Comparison of ENCODE assay signal across 27 cellular contexts in genomic region chr1:43054961-43055360, GRCh38.
A peak's percentile ranks its signal among the peaks of the same experiment; 100 is the strongest.
DNase-seq lines count a peak whose midpoint lies in the region; ATAC-seq, FAIRE-seq and TF ChIP-seq lines count a peak whose summit lies in the region.
"Had no signal": no experiment of that assay in that cellular context is flagged by ENCODE, and none has a peak within 500 bp of the region (broad histone marks: within the 10 kb centered on the region; RNA-seq: fewer than 3 reads in every experiment).

No MANE protein-coding gene starts in this region.

- H3F3A ChIP-seq in smooth muscle cell (ENCODE audit: low read depth) = peaks cover 25% of the 10 kb centered on the region

- DNase-seq in HTR-8/SVneo (ENCODE audit: insufficient read length, low spot score) (peak; percentile 25), astrocyte (ENCODE audit: low read depth) (peak; percentile 30), mesenchymal stem cell (peak; percentile 34), smooth muscle cell (lab: John Stamatoyannopoulos, UW; ENCODE audit: unreplicated experiment) (no peak), NCI-H2196 (lab: John Stamatoyannopoulos, UW; ENCODE audit: unreplicated experiment) (no peak)
- no peak for DNase-seq in naive thymus-derived CD8-positive, alpha-beta T cell
- DNase-seq: activated CD4-positive, alpha-beta T cell treated with anti-CD3 and anti-CD28 coated beads, Interleukin-2, amount 10 ng/mL, durations not matched to agents 7 days and 5 days; activated naive CD4-positive, alpha-beta T cell treated with anti-CD3 and anti-CD28 coated beads for 36 hours; activated T-cell treated with anti-CD3 and anti-CD28 coated beads, Interleukin-2, amount 50 U/mL, for 48 hours; amniotic stem cell; cortex of kidney; DMS53; effector memory CD8-positive, alpha-beta T cell; foreskin melanocyte; naive thymus-derived CD4-positive, alpha-beta T cell; NCI-H524 treated with DMSO at 0.1 percent for 48 hours; ovary; stimulated activated CD4-positive, alpha-beta T cell treated with anti-CD3 and anti-CD28 coated beads, Interleukin-2, amount 100 ng/mL, for 48 hours; SW 1271; T1000; upper lobe of right lung had no signal

- H3K79me1 ChIP-seq in mesenchymal stem cell (replicated peaks; ENCODE audit: low read length, poor library complexity, severe bottlenecking) = no peaks in the 10 kb centered on the region

- H3K27ac Mint-ChIP-seq in astrocyte (ENCODE audit: unreplicated experiment) = peak overlapping the region; percentile 84
- peak overlapping the region in 1 of 10 donors; percentile 20 for H3K27ac Mint-ChIP-seq in naive thymus-derived CD8-positive, alpha-beta T cell
- H3K27ac Mint-ChIP-seq: activated CD4-positive, alpha-beta T cell treated with anti-CD3 and anti-CD28 coated beads, Interleukin-2, amount 10 ng/mL, durations not matched to agents 7 days and 5 days; activated naive CD4-positive, alpha-beta T cell treated with anti-CD3 and anti-CD28 coated beads for 36 hours; effector memory CD8-positive, alpha-beta T cell; memory B cell; naive thymus-derived CD4-positive, alpha-beta T cell had no signal

- peaks cover 2% of the 10 kb centered on the region for H3K27me3 Mint-ChIP-seq in astrocyte (ENCODE audit: low read depth, unreplicated experiment)
- H3K27me3 Mint-ChIP-seq in naive thymus-derived CD8-positive, alpha-beta T cell = peaks cover 0 to 10% (median 5%) of the 10 kb centered on the region in 5 donors

- H4K8ac ChIP-seq in mesenchymal stem cell (ENCODE audit: low read length) = no peak overlapping the region

- TF ChIP-seq CTCF in astrocyte (IDR thresholded peaks at IDR 0.05; ENCODE audit: insufficient read depth, low read depth, low read length) (no peak), smooth muscle cell (IDR thresholded peaks at IDR 0.05; ENCODE audit: borderline replicate concordance, insufficient read depth, poor library complexity, severe bottlenecking) (no peak)

- POLR2A ChIA-PET in naive thymus-derived CD8-positive, alpha-beta T cell (lab: Charles Lee) = no interaction called here

- no peak overlapping the region for H3K4ac ChIP-seq in mesenchymal stem cell (ENCODE audit: low read depth in 1 of 2, low read length in 2 of 2)

- H3K36me3 ChIP-seq in astrocyte (ENCODE audit: insufficient read depth, low read length) (no peaks in the 10 kb centered on the region), mesenchymal stem cell (ENCODE audit: control insufficient read depth in 1 of 2, insufficient read depth in 2 of 2, low read depth in 1 of 2, low read length in 2 of 2) (no peaks in the 10 kb centered on the region), smooth muscle cell (ENCODE audit: low read depth) (no peaks in the 10 kb centered on the region)
- H3K36me3 ChIP-seq: BLaER1, cardiac muscle cell, esophagus muscularis mucosa, ovary, right atrium auricular region, upper lobe of right lung had no signal

- H2BK5ac ChIP-seq in mesenchymal stem cell (ENCODE audit: low read depth, low read length, poor library complexity, severe bottlenecking) = no peak overlapping the region

- no peak overlapping the region for H3K4me2 ChIP-seq in astrocyte (ENCODE audit: low read length)
- H3K4me2 ChIP-seq in mesenchymal stem cell (ENCODE audit: low read length, poor library complexity, severe bottlenecking) = no peak overlapping the region
- peak overlapping the region; percentile 1 for H3K4me2 ChIP-seq in smooth muscle cell
- H3K4me2 ChIP-seq: BLaER1 had no signal

- peaks cover 6% of the 10 kb centered on the region for H3K4me1 ChIP-seq in astrocyte (ENCODE audit: insufficient read depth, low read length)
- peaks cover 10% of the 10 kb centered on the region for H3K4me1 ChIP-seq in mesenchymal stem cell (ENCODE audit: control insufficient read depth, insufficient read depth, low read depth, low read length)
- peaks cover 50% of the 10 kb centered on the region for H3K4me1 ChIP-seq in smooth muscle cell (ENCODE audit: low read depth)
- H3K4me1 ChIP-seq: right atrium auricular region had no signal

- H4K91ac ChIP-seq in mesenchymal stem cell (ENCODE audit: low read length) = no peak overlapping the region

- H3K9me3 Mint-ChIP-seq in astrocyte (ENCODE audit: unreplicated experiment) = peaks cover 2% of the 10 kb centered on the region
- H3K9me3 Mint-ChIP-seq in naive thymus-derived CD8-positive, alpha-beta T cell = no peaks in the 10 kb centered on the region
- H3K9me3 Mint-ChIP-seq: activated CD4-positive, alpha-beta T cell treated with anti-CD3 and anti-CD28 coated beads, Interleukin-2, amount 10 ng/mL, durations not matched to agents 7 days and 5 days; activated naive CD4-positive, alpha-beta T cell treated with anti-CD3 and anti-CD28 coated beads for 36 hours; effector memory CD8-positive, alpha-beta T cell; memory B cell had no signal

- H3K9me3 ChIP-seq in astrocyte (ENCODE audit: insufficient read depth, low read depth, low read length) (no peaks in the 10 kb centered on the region), mesenchymal stem cell (ENCODE audit: control insufficient read depth, low read length) (no peaks in the 10 kb centered on the region), smooth muscle cell (replicated peaks; ENCODE audit: low read depth) (no peaks in the 10 kb centered on the region)
- H3K9me3 ChIP-seq: BLaER1, esophagus muscularis mucosa, ovary, right atrium auricular region, upper lobe of right lung had no signal

- H3K27me3 ChIP-seq in astrocyte (ENCODE audit: insufficient read depth, low read length) (no peaks in the 10 kb centered on the region), mesenchymal stem cell (ENCODE audit: control insufficient read depth in 1 of 2, insufficient read depth in 1 of 2, low read length in 2 of 2) (peaks cover 0 to 29% of the 10 kb centered on the region in 2 experiments), smooth muscle cell (ENCODE audit: low read depth) (no peaks in the 10 kb centered on the region)
- H3K27me3 ChIP-seq: BLaER1, cardiac muscle cell, ovary, right atrium auricular region, upper lobe of right lung had no signal

- H2BK15ac ChIP-seq in mesenchymal stem cell (ENCODE audit: low read depth, poor library complexity, severe bottlenecking) = no peak overlapping the region

- ATAC-seq in GM18868 (IDR thresholded peaks at IDR 0.05; ENCODE audit: unreplicated experiment) = no peak
- no peak for ATAC-seq in naive thymus-derived CD8-positive, alpha-beta T cell
- ATAC-seq: effector memory CD8-positive, alpha-beta T cell; naive thymus-derived CD4-positive, alpha-beta T cell; upper lobe of right lung had no signal

- H3K4me3 ChIP-seq in astrocyte (ENCODE audit: insufficient read depth, low read depth, low read length) (no peak overlapping the region), mesenchymal stem cell (ENCODE audit: insufficient read depth in 1 of 2, low read depth in 1 of 2, low read length in 2 of 2) (no peak overlapping the region), smooth muscle cell (no peak overlapping the region)
- H3K4me3 ChIP-seq: BLaER1, cardiac muscle cell, esophagus muscularis mucosa, ovary, right atrium auricular region, upper lobe of right lung had no signal

- H3K27ac ChIP-seq in astrocyte (ENCODE audit: low read depth, low read length) (no peak overlapping the region), mesenchymal stem cell (ENCODE audit: low read length, poor library complexity, severe bottlenecking) (no peak overlapping the region), smooth muscle cell (ENCODE audit: low read depth) (no peak overlapping the region)
- H3K27ac ChIP-seq: BLaER1, cardiac muscle cell, esophagus muscularis mucosa, ovary, right atrium auricular region, upper lobe of right lung had no signal

- H3K9ac ChIP-seq in astrocyte (ENCODE audit: low read length) (no peak overlapping the region), mesenchymal stem cell (ENCODE audit: low read length) (no peak overlapping the region), smooth muscle cell (ENCODE audit: low read depth) (no peak overlapping the region)
- H3K9ac ChIP-seq: BLaER1 had no signal

- H3K23ac ChIP-seq in mesenchymal stem cell (ENCODE audit: low read length in 2 of 2) = no peak overlapping the region

- no peaks in the 10 kb centered on the region for H3K36me3 Mint-ChIP-seq in astrocyte (ENCODE audit: low read depth, unreplicated experiment)
- H3K36me3 Mint-ChIP-seq in naive thymus-derived CD8-positive, alpha-beta T cell = no peaks in the 10 kb centered on the region
- H3K36me3 Mint-ChIP-seq: memory B cell had no signal

- peak overlapping the region; percentile 24 for H3K4me3 Mint-ChIP-seq in astrocyte (ENCODE audit: unreplicated experiment)
- no peak overlapping the region for H3K4me3 Mint-ChIP-seq in naive thymus-derived CD8-positive, alpha-beta T cell
- H3K4me3 Mint-ChIP-seq: activated CD4-positive, alpha-beta T cell treated with anti-CD3 and anti-CD28 coated beads, Interleukin-2, amount 10 ng/mL, durations not matched to agents 7 days and 5 days; activated naive CD4-positive, alpha-beta T cell treated with anti-CD3 and anti-CD28 coated beads for 36 hours; effector memory CD8-positive, alpha-beta T cell; memory B cell; naive thymus-derived CD4-positive, alpha-beta T cell had no signal

- no peak overlapping the region for H2AFZ ChIP-seq in astrocyte (ENCODE audit: low read depth, low read length)
- no peak overlapping the region for H2AFZ ChIP-seq in mesenchymal stem cell (ENCODE audit: low read depth, low read length)
- no peak overlapping the region for H2AFZ ChIP-seq in smooth muscle cell (ENCODE audit: low read depth)

- H2BK120ac ChIP-seq in mesenchymal stem cell (ENCODE audit: low read depth, low read length) = no peak overlapping the region

- H3K79me2 ChIP-seq in astrocyte (ENCODE audit: insufficient read depth, low read length) (no peaks in the 10 kb centered on the region), smooth muscle cell (ENCODE audit: low read depth) (no peaks in the 10 kb centered on the region)

- H4K20me1 ChIP-seq in astrocyte (ENCODE audit: insufficient read depth, low read length) (no peaks in the 10 kb centered on the region), smooth muscle cell (ENCODE audit: low read depth) (no peaks in the 10 kb centered on the region)
- H4K20me1 ChIP-seq: BLaER1 had no signal

- 57% methylated on average over 2 of the region's 2 CpGs for WGBS in mesenchymal stem cell
- WGBS in smooth muscle cell (ENCODE audit: low lambda C conversion rate) = 40% methylated on average over 2 of the region's 2 CpGs

- no peak overlapping the region for H2BK12ac ChIP-seq in mesenchymal stem cell (ENCODE audit: low read length in 2 of 2)

- H2AK5ac ChIP-seq in mesenchymal stem cell (ENCODE audit: low read length, severe bottlenecking) = no peak overlapping the region

- H3K4me1 Mint-ChIP-seq in astrocyte (ENCODE audit: low read depth, unreplicated experiment) = peaks cover 25% of the 10 kb centered on the region
- peaks cover 8 to 16% (median 12%) of the 10 kb centered on the region in 4 donors for H3K4me1 Mint-ChIP-seq in naive thymus-derived CD8-positive, alpha-beta T cell

- H3K18ac ChIP-seq in mesenchymal stem cell (ENCODE audit: low read depth in 1 of 2, low read length in 2 of 2) = no peak overlapping the region

- H3K14ac ChIP-seq in mesenchymal stem cell (ENCODE audit: low read length in 2 of 2) = no peak overlapping the region

- FAIRE-seq in HTR-8/SVneo (lab: Jason Lieb, UNC) = no peak
- no peak for FAIRE-seq in astrocyte (lab: Jason Lieb, UNC)

Comparison
In these comparisons a context has a peak if more than half of its experiments do, and no peak if none do; other contexts are left out.
1. DNase-seq: peak in HTR-8/SVneo (single experiment), astrocyte (single experiment) and mesenchymal stem cell (single experiment); none in smooth muscle cell (single experiment), NCI-H2196 (single experiment) and naive thymus-derived CD8-positive, alpha-beta T cell (0 of 10).